Comparison of ENCODE assay signal across 7 cellular contexts in genomic region chr12:126069549-126070165, GRCh38.
DNase-seq lines count a peak whose midpoint lies in the region; TF ChIP-seq lines count a peak whose summit lies in the region.

No MANE protein-coding gene starts in this region.

- CTCF ChIA-PET in HEK293T (lab: Yijun Ruan, JAX), result no interaction called here

- DNase-seq in GDM1 (lab: John Stamatoyannopoulos, UW) (peak; percentile 2), HEK293T (ENCODE audit: extremely low spot score) (peak; percentile 47), NCI-H345 (lab: John Stamatoyannopoulos, UW) (peak; percentile 43), iPS DF 6.9 (ENCODE audit: low read depth, low spot score) (peak; percentile 76), dedifferentiated amniotic fluid mesenchymal stem cell (ENCODE audit: extremely low spot score) (no peak)
- DNase-seq in activated CD8-positive, alpha-beta memory T cell treated with anti-CD3 and anti-CD28 coated beads for 48 hours (ENCODE audit: low read depth in 2 of 3, low spot score in 2 of 3), result peak in 2 of 3 experiments; percentile 17 to 58
- peak; percentile 81 for DNase-seq in stimulated activated CD8-positive, alpha-beta memory T cell treated with anti-CD3 and anti-CD28 coated beads, Interleukin-4, amount 100 ng/mL, for 48 hours

- no peaks in the 10 kb centered on the region for H3K4me1 ChIP-seq in iPS DF 6.9 (ENCODE audit: control insufficient read depth, insufficient read depth, low read length)

- POLR2A ChIA-PET in HEK293T (lab: Yijun Ruan, JAX), result no interaction called here

- no peaks in the 10 kb centered on the region for H3K27me3 ChIP-seq in iPS DF 6.9 (ENCODE audit: control insufficient read depth, insufficient read depth, low read length)

- WGBS in iPS DF 6.9 (ENCODE audit: insufficient coverage, insufficient read length), result no CpG with 5 or more reads among the region's 4 CpGs

- H3K4me3 ChIP-seq in iPS DF 6.9 (ENCODE audit: low read length), result no peak overlapping the region

- no peaks in the 10 kb centered on the region for H3K9me3 ChIP-seq in iPS DF 6.9 (ENCODE audit: control insufficient read depth, insufficient read depth, low read length)

- H3K27ac ChIP-seq in iPS DF 6.9 (ENCODE audit: low read length), result no peak overlapping the region

- H3K36me3 ChIP-seq in iPS DF 6.9 (ENCODE audit: control insufficient read depth, insufficient read depth, low read length), result no peaks in the 10 kb centered on the region

TF ChIP-seq in HEK293T, 16 proteins besides CTCF, POLR2A, EP300 and RAD21:
- TF ChIP-seq TARDBP (IDR thresholded peaks at IDR 0.05) (no peak), BHLHE40 (IDR thresholded peaks at IDR 0.05; ENCODE audit: borderline replicate concordance) (no peak), CTBP1 (IDR thresholded peaks at IDR 0.05; ENCODE audit: borderline replicate concordance) (peak; percentile 49; the same call in 1 of the 2 replicates), SUZ12 (IDR thresholded peaks at IDR 0.05) (no peak), ZNF384 (IDR thresholded peaks at IDR 0.05) (no peak)
TF ChIP-seq in HEK293T: peak in this region for 1.
